ENCODE assay signal across 12 cellular contexts in genomic region chr5:111551120-111551519, GRCh38. TPM values are rescaled to one million over a fixed set of nuclear protein-coding genes. Genes with fewer than 3 reads are reported as not detected.
DNase-seq lines count a peak whose midpoint lies in the region; ATAC-seq and TF ChIP-seq lines count a peak whose summit lies in the region.
"Had no signal": no experiment of that assay in that cellular context is flagged by ENCODE, and none has a peak within 500 bp of the region (broad histone marks: within the 10 kb centered on the region; RNA-seq: fewer than 3 reads in every experiment).

No MANE protein-coding gene starts in this region.

- intact Hi-C loops in natural killer cell (cut with micrococcal nuclease), result loop anchor here (5.0 kb wide), 1 partner anchor 394 kb away; no protein-coding TSS in a partner anchor

- H2AFZ ChIP-seq in mesenchymal stem cell (ENCODE audit: low read depth, low read length), result no peak overlapping the region

- H3K4ac ChIP-seq in mesenchymal stem cell (ENCODE audit: low read depth in 1 of 2, low read length in 2 of 2), result no peak overlapping the region

- POLR2A ChIA-PET in RWPE1 (lab: Yijun Ruan, JAX; ENCODE audit: low non-redundant PET), result no interaction called here

- no peak overlapping the region for H4K8ac ChIP-seq in mesenchymal stem cell (ENCODE audit: low read length)

- peaks cover 19 to 33% of the 10 kb centered on the region in 2 donors for H3K4me1 Mint-ChIP-seq in natural killer cell treated with Interleukin-12 subunit alpha and Interleukin-12 subunit beta and Interleukin-15 and Interleukin-18, amount 100 ng/mL, for 72 hours (ENCODE audit: low read depth in 2 of 2)
- peaks cover 21 to 24% of the 10 kb centered on the region in 2 donors for H3K4me1 Mint-ChIP-seq in natural killer cell
- peaks cover 51% of the 10 kb centered on the region for H3K4me1 Mint-ChIP-seq in brain

- H3K18ac ChIP-seq in mesenchymal stem cell (ENCODE audit: low read depth in 1 of 2, low read length in 2 of 2), result no peak overlapping the region

- no peaks in the 10 kb centered on the region for H3K27me3 Mint-ChIP-seq in natural killer cell treated with Interleukin-12 subunit alpha and Interleukin-12 subunit beta and Interleukin-15 and Interleukin-18, amount 100 ng/mL, for 72 hours
- no peaks in the 10 kb centered on the region for H3K27me3 Mint-ChIP-seq in natural killer cell (ENCODE audit: low read depth in 2 of 2)
- peaks cover 8% of the 10 kb centered on the region for H3K27me3 Mint-ChIP-seq in brain

- H3K36me3 Mint-ChIP-seq in natural killer cell treated with Interleukin-12 subunit alpha and Interleukin-12 subunit beta and Interleukin-15 and Interleukin-18, amount 100 ng/mL, for 72 hours, result no peaks in the 10 kb centered on the region
- H3K36me3 Mint-ChIP-seq in natural killer cell, result no peaks in the 10 kb centered on the region
- no peaks in the 10 kb centered on the region for H3K36me3 Mint-ChIP-seq in brain

- no peaks in the 10 kb centered on the region for H3K36me3 ChIP-seq in mesenchymal stem cell (ENCODE audit: control insufficient read depth in 1 of 2, insufficient read depth in 2 of 2, low read depth in 1 of 2, low read length in 2 of 2)
- H3K36me3 ChIP-seq: prostate gland had no signal

- TF ChIP-seq CTCF in natural killer cell (IDR thresholded peaks at IDR 0.05) (no peak), brain (conservative IDR thresholded peaks at IDR 0.05) (no peak), RWPE1 (conservative IDR thresholded peaks at IDR 0.05; ENCODE audit: low read depth) (no peak)

- no peak for DNase-seq in natural killer cell treated with Interleukin-12 subunit alpha and Interleukin-12 subunit beta and Interleukin-15 and Interleukin-18, amount 100 ng/mL, for 72 hours (ENCODE audit: low spot score)
- DNase-seq in natural killer cell (no peak), mesenchymal stem cell (no peak), AG08396 (ENCODE audit: low spot score) (no peak), NCI-H1048 (lab: John Stamatoyannopoulos, UW) (no peak), RWPE1 (ENCODE audit: low spot score) (no peak), NOMO-1 treated with dmso at 0.1 percent for 144 hours (lab: John Stamatoyannopoulos, UW; ENCODE audit: unreplicated experiment) (no peak)
- DNase-seq: cortex of kidney, GF-D8 had no signal

- no peaks in the 10 kb centered on the region for H3K4me1 ChIP-seq in mesenchymal stem cell (ENCODE audit: control insufficient read depth, insufficient read depth, low read depth, low read length)
- H3K4me1 ChIP-seq: prostate gland had no signal

- no peak overlapping the region for H3K14ac ChIP-seq in mesenchymal stem cell (ENCODE audit: low read length in 2 of 2)

- no CpG with 5 or more reads among the region's 1 CpG for WGBS in mesenchymal stem cell

- H3K9me3 ChIP-seq in mesenchymal stem cell (ENCODE audit: control insufficient read depth, low read length), result peaks cover 3% of the 10 kb centered on the region
- H3K9me3 ChIP-seq: prostate gland had no signal

- H3K27me3 ChIP-seq in mesenchymal stem cell (ENCODE audit: control insufficient read depth in 1 of 2, insufficient read depth in 1 of 2, low read length in 2 of 2), result no peaks in the 10 kb centered on the region

- H2BK5ac ChIP-seq in mesenchymal stem cell (ENCODE audit: low read depth, low read length, poor library complexity, severe bottlenecking), result no peak overlapping the region

- peak overlapping the region; percentile 19 to 64 for H3K27ac Mint-ChIP-seq in natural killer cell treated with Interleukin-12 subunit alpha and Interleukin-12 subunit beta and Interleukin-15 and Interleukin-18, amount 100 ng/mL, for 72 hours
- H3K27ac Mint-ChIP-seq in natural killer cell (peak overlapping the region in 1 of 2 donors; percentile 59), brain (peak overlapping the region; percentile 57 to 82 (median 63))
- H3K27ac Mint-ChIP-seq: B cell had no signal

- H4K91ac ChIP-seq in mesenchymal stem cell (ENCODE audit: low read length), result no peak overlapping the region

- H3K27ac ChIP-seq in mesenchymal stem cell (ENCODE audit: low read length, poor library complexity, severe bottlenecking) (peak overlapping the region; percentile 53), RWPE1 (no peak overlapping the region)
- H3K27ac ChIP-seq: prostate gland had no signal

- no peaks in the 10 kb centered on the region for H3K9me3 Mint-ChIP-seq in natural killer cell treated with Interleukin-12 subunit alpha and Interleukin-12 subunit beta and Interleukin-15 and Interleukin-18, amount 100 ng/mL, for 72 hours
- H3K9me3 Mint-ChIP-seq in natural killer cell, result no peaks in the 10 kb centered on the region
- H3K9me3 Mint-ChIP-seq in brain, result peaks cover 0 to 4% (median 0%) of the 10 kb centered on the region in 5 experiments

- H3K4me2 ChIP-seq in mesenchymal stem cell (ENCODE audit: low read length, poor library complexity, severe bottlenecking), result no peak overlapping the region

- H2BK120ac ChIP-seq in mesenchymal stem cell (ENCODE audit: low read depth, low read length), result no peak overlapping the region

- peak overlapping the region; percentile 9 for H3K4me3 Mint-ChIP-seq in natural killer cell treated with Interleukin-12 subunit alpha and Interleukin-12 subunit beta and Interleukin-15 and Interleukin-18, amount 100 ng/mL, for 72 hours
- no peak overlapping the region for H3K4me3 Mint-ChIP-seq in natural killer cell
- peak overlapping the region in 1 of 5 experiments; percentile 14 for H3K4me3 Mint-ChIP-seq in brain
- H3K4me3 Mint-ChIP-seq: B cell had no signal

- H2BK15ac ChIP-seq in mesenchymal stem cell (ENCODE audit: low read depth, poor library complexity, severe bottlenecking), result no peak overlapping the region

- peak overlapping the region; percentile 57 for H3K9ac ChIP-seq in mesenchymal stem cell (ENCODE audit: low read length)

- ATAC-seq in natural killer cell treated with Interleukin-12 subunit alpha and Interleukin-12 subunit beta and Interleukin-15 and Interleukin-18, amount 100 ng/mL, for 72 hours, result no peak
- ATAC-seq in natural killer cell, result no peak

- CTCF ChIA-PET in RWPE1 (lab: Yijun Ruan, JAX), result interaction anchor here (0.5 to 1.8 kb wide), 23 partner anchors 9 to 1003 kb away, joined by 3 to 27 read pairs (median 4); partner anchors contain the start of gene NREP

- no peak overlapping the region for H2BK12ac ChIP-seq in mesenchymal stem cell (ENCODE audit: low read length in 2 of 2)

- H2AK5ac ChIP-seq in mesenchymal stem cell (ENCODE audit: low read length, severe bottlenecking), result no peak overlapping the region

- no peak overlapping the region for H3K23ac ChIP-seq in mesenchymal stem cell (ENCODE audit: low read length in 2 of 2)

- H3K4me3 ChIP-seq in mesenchymal stem cell (ENCODE audit: insufficient read depth in 1 of 2, low read depth in 1 of 2, low read length in 2 of 2), result no peak overlapping the region
- H3K4me3 ChIP-seq: prostate gland had no signal

- H3K79me1 ChIP-seq in mesenchymal stem cell (replicated peaks; ENCODE audit: low read length, poor library complexity, severe bottlenecking), result no peaks in the 10 kb centered on the region

RNA-seq across cellular contexts. Expression of gene STARD4, which starts 38.8 kb away (rescaled TPM):
- 100 to 1,000 TPM in 1 of 2 donors, 10 to 100 TPM in 1; 41.6 to 102 TPM for total RNA-seq in natural killer cell treated with Interleukin-12 subunit alpha and Interleukin-12 subunit beta and Interleukin-15 and Interleukin-18, amount 100 ng/mL, for 72 hours
- 10 to 100 TPM; 53.3 to 90.2 (median 53.6) TPM for total RNA-seq in natural killer cell
- polyA plus RNA-seq in brain (ENCODE audit: insufficient read depth, low read depth, low replicate concordance), result 5.1 TPM
- 109 TPM for polyA plus RNA-seq in mesenchymal stem cell (2013, experiment 1 of 2)
- 116 TPM for polyA plus RNA-seq in mesenchymal stem cell (2013, experiment 2 of 2)
